In the genomic region with DNA sequence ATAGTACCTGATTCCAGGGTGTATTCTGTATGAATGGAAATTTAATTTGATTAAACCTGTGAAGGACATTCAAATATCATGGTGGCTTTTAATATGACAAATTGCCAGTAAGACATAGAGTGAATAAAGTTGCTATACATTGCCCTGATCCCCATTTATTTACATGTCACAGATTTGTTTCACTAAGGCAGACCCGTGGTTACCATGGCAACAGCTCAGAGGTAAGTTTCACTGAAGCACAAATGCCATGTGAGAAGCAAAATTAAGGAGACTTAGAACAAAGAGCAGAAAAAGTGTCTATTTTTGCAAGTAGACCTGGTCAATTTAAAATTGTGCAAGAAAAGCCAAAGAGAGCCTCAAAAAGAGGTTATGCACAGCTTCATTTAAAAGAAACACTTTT, we compare ENCODE assay signal across 15 cellular contexts.
"Had no signal": no experiment of that assay in that cellular context is flagged by ENCODE, and none has a peak within 500 bp of the region (broad histone marks: within the 10 kb centered on the region; RNA-seq: fewer than 3 reads in every experiment).

No MANE protein-coding gene starts in this region.

- H3K4me1 ChIP-seq: ascending aorta, lower lobe of right lung, tibial nerve had no signal

- H3K4me2 ChIP-seq: smooth muscle cell had no signal

- H3K36me3 ChIP-seq: lower lobe of right lung, tibial nerve had no signal

- H3K27me3 ChIP-seq: ascending aorta, tibial nerve had no signal

- ATAC-seq: activated CD4-positive, alpha-beta T cell treated with anti-CD3 and anti-CD28 coated beads for 36 hours; activated CD8-positive, alpha-beta T cell treated with anti-CD3 and anti-CD28 coated beads for 36 hours; esophagus mucosa; lower lobe of right lung; right cardiac atrium; stimulated activated effector memory CD8-positive, alpha-beta T cell treated with anti-CD3 and anti-CD28 coated beads, Interleukin-12 subunit alpha, Interleukin-12 subunit beta, amount 100 ng/mL, for 72 hours had no signal

- H3K4me3 ChIP-seq: ascending aorta, lower lobe of right lung, smooth muscle cell, tibial nerve had no signal

- H3K27ac ChIP-seq: ascending aorta, lower lobe of right lung, tibial nerve had no signal

- DNase-seq: activated CD4-positive, alpha-beta T cell treated with anti-CD3 and anti-CD28 coated beads for 36 hours; activated CD8-positive, alpha-beta memory T cell treated with anti-CD3 and anti-CD28 coated beads, Interleukin-2, amount 50 U/mL, for 4 hours; activated CD8-positive, alpha-beta T cell treated with anti-CD3 and anti-CD28 coated beads for 36 hours; activated naive CD4-positive, alpha-beta T cell; lower lobe of right lung; midbrain; naive B cell; posterior cingulate gyrus; right cardiac atrium; T1000 had no signal

- H3K9me3 ChIP-seq: ascending aorta, lower lobe of right lung, tibial nerve had no signal
